16 cellular contexts compared by ENCODE assay signal in the genomic region with DNA sequence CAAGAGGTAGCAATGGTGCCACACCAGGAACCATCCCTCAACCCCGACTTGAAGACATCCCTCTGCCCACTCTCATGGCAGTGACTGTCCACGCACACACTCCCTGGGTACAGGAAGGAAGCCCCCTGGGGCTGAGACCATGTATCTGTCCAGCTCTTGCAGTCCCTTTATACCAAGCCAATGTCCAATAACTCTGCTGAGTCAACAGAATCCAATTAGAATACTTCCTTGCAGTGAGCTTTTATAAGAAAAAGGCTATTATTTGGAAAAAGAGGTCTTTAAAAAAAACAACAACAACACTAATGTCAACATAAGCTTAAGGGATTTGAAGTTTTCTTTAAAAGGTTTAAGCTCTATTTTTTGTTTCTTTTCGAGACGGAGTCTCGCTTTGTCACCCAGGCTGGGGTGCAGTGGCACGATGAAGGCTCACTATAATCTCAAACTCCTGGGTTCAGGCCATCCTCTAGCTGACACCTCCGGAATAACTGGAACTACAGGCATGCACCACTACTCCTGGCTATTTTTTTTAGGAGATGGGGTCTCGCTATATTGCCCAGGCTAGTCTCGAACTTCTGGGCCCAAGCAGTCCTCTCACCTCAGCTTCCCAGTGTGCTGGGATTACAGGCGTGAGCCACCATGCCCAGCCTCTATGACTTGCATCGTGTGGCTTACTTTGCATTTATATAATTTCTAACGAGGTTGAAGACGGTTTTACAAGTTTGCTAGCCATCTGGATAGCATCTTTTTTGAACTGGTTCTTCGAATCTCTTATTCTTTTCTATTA. TPM values are rescaled to one million over a fixed set of nuclear protein-coding genes. Genes with fewer than 3 reads are reported as not detected.
DNase-seq lines count a peak whose midpoint lies in the region; ATAC-seq and TF ChIP-seq lines count a peak whose summit lies in the region.
"Had no signal": no experiment of that assay in that cellular context is flagged by ENCODE, and none has a peak within 500 bp of the region (broad histone marks: within the 10 kb centered on the region; RNA-seq: fewer than 3 reads in every experiment).

No MANE protein-coding gene starts in this region.

- H3K27ac Mint-ChIP-seq in activated CD4-positive, alpha-beta T cell treated with anti-CD3 and anti-CD28 coated beads, Interleukin-2, amount 10 ng/mL, durations not matched to agents 7 days and 5 days: peak overlapping the region; percentile 98
- H3K27ac Mint-ChIP-seq in neural progenitor cell: no peak overlapping the region

- H3K4me1 ChIP-seq in OCI-LY1 (ENCODE audit: insufficient read depth, low read length, severe bottlenecking): peaks cover 73% of the 10 kb centered on the region
- peaks cover 3% of the 10 kb centered on the region for H3K4me1 ChIP-seq in neural progenitor cell

- CTCF ChIA-PET in activated CD4-positive, alpha-beta T cell treated with anti-CD3 and anti-CD28 coated beads, Interleukin-2, amount 10 ng/mL, durations not matched to agents 7 days and 5 days (lab: Charles Lee): interaction anchor here (1.4 to 1.7 kb wide), 2 partner anchors 9 to 10 kb away, joined by 3 to 5 read pairs; no protein-coding TSS in a partner anchor

- H3K9me2 ChIP-seq in OCI-LY1 (ENCODE audit: low read depth, low read length): no peaks in the 10 kb centered on the region

- H2AFZ ChIP-seq in OCI-LY1 (ENCODE audit: low read length) (no peak overlapping the region), neural progenitor cell (replicated peaks) (no peak overlapping the region)

- peak overlapping the region; percentile 48; the same call in 1 of the 2 replicates for H3K4me2 ChIP-seq in OCI-LY1 (ENCODE audit: low read length)
- no peak overlapping the region for H3K4me2 ChIP-seq in neural progenitor cell

- peaks cover 55% of the 10 kb centered on the region for H3K36me3 Mint-ChIP-seq in activated CD4-positive, alpha-beta T cell treated with anti-CD3 and anti-CD28 coated beads, Interleukin-2, amount 10 ng/mL, durations not matched to agents 7 days and 5 days (ENCODE audit: low read depth)
- peaks cover 58% of the 10 kb centered on the region for H3K36me3 Mint-ChIP-seq in neural progenitor cell

- H3K4me3 ChIP-seq in OCI-LY1 (ENCODE audit: low read depth, low read length, poor library complexity, severe bottlenecking): no peak overlapping the region
- no peak overlapping the region for H3K4me3 ChIP-seq in neural progenitor cell
- H3K4me3 ChIP-seq: HAP-1, SJSA1 had no signal

- H3K27me3 Mint-ChIP-seq in activated CD4-positive, alpha-beta T cell treated with anti-CD3 and anti-CD28 coated beads, Interleukin-2, amount 10 ng/mL, durations not matched to agents 7 days and 5 days: no peaks in the 10 kb centered on the region
- peaks cover 3% of the 10 kb centered on the region for H3K27me3 Mint-ChIP-seq in neural progenitor cell (ENCODE audit: insufficient read depth, low read depth)

- TF ChIP-seq CTCF in OCI-LY1 (IDR thresholded peaks at IDR 0.05; ENCODE audit: low read length) (no peak), neural progenitor cell (IDR thresholded peaks at IDR 0.05) (no peak)

- peak overlapping the region; percentile 71 for H3K4me3 Mint-ChIP-seq in activated CD4-positive, alpha-beta T cell treated with anti-CD3 and anti-CD28 coated beads, Interleukin-2, amount 10 ng/mL, durations not matched to agents 7 days and 5 days
- peak overlapping the region; percentile 59 for H3K4me3 Mint-ChIP-seq in neural progenitor cell

- H4K20me1 ChIP-seq in OCI-LY1 (ENCODE audit: insufficient read depth, low read length) (peaks cover 7% of the 10 kb centered on the region; the same call in 1 of the 2 replicates), neural progenitor cell (ENCODE audit: low read depth) (peaks cover 100% of the 10 kb centered on the region)

- H3K36me3 ChIP-seq in OCI-LY1 (ENCODE audit: insufficient read depth, low read length) (peaks cover 46% of the 10 kb centered on the region), neural progenitor cell (peaks cover 3% of the 10 kb centered on the region)

- no peak for DNase-seq in activated CD4-positive, alpha-beta T cell treated with anti-CD3 and anti-CD28 coated beads, Interleukin-2, amount 10 ng/mL, durations not matched to agents 7 days and 5 days
- DNase-seq in activated CD4-positive, alpha-beta T cell treated with anti-CD3 and anti-CD28 coated beads, Interleukin-2, amount 50 U/mL, for 1 hour: no peak
- DNase-seq in neural progenitor cell (ENCODE audit: low spot score): no peak
- DNase-seq: activated CD8-positive, alpha-beta memory T cell treated with anti-CD3 and anti-CD28 coated beads for 24 hours; activated naive CD4-positive, alpha-beta T cell treated with Interleukin-2 at 50 U/mL for 16 hours; foreskin fibroblast; NCI-H1930; NCI-H510A treated with DMSO at 0.1 percent for 48 hours had no signal

- H3K9ac ChIP-seq in OCI-LY1 (ENCODE audit: low read length): no peak overlapping the region
- H3K9ac ChIP-seq in neural progenitor cell: no peak overlapping the region

- peaks cover 35% of the 10 kb centered on the region; the same call in 1 of the 2 replicates for H3K79me2 ChIP-seq in OCI-LY1 (ENCODE audit: insufficient read depth, low read length)
- H3K79me2 ChIP-seq in neural progenitor cell (ENCODE audit: low read depth): peaks cover 79% of the 10 kb centered on the region

- H3K9me3 Mint-ChIP-seq in activated CD4-positive, alpha-beta T cell treated with anti-CD3 and anti-CD28 coated beads, Interleukin-2, amount 10 ng/mL, durations not matched to agents 7 days and 5 days: no peaks in the 10 kb centered on the region
- H3K9me3 Mint-ChIP-seq in neural progenitor cell: no peaks in the 10 kb centered on the region

- H3F3A ChIP-seq in OCI-LY1 (ENCODE audit: insufficient read depth, low read length) (no peaks in the 10 kb centered on the region), neural progenitor cell (ENCODE audit: low read depth) (no peaks in the 10 kb centered on the region)

- H3K27me3 ChIP-seq in OCI-LY1 (ENCODE audit: insufficient read depth, low read length): no peaks in the 10 kb centered on the region
- H3K27me3 ChIP-seq in neural progenitor cell: no peaks in the 10 kb centered on the region
- H3K27me3 ChIP-seq: SJSA1 had no signal

- POLR2A ChIA-PET in activated CD4-positive, alpha-beta T cell treated with anti-CD3 and anti-CD28 coated beads, Interleukin-2, amount 10 ng/mL, durations not matched to agents 7 days and 5 days (lab: Charles Lee): interaction anchor here (0.6 kb wide), 2 partner anchors 13 to 68 kb away, joined by 3 read pairs; no protein-coding TSS in a partner anchor

- H3K4me1 Mint-ChIP-seq in activated CD4-positive, alpha-beta T cell treated with anti-CD3 and anti-CD28 coated beads, Interleukin-2, amount 10 ng/mL, durations not matched to agents 7 days and 5 days: peaks cover 85% of the 10 kb centered on the region
- H3K4me1 Mint-ChIP-seq in neural progenitor cell: peaks cover 47% of the 10 kb centered on the region

- no peaks in the 10 kb centered on the region for H3K9me3 ChIP-seq in OCI-LY1 (ENCODE audit: low read length)
- H3K9me3 ChIP-seq in neural progenitor cell (ENCODE audit: low read depth): no peaks in the 10 kb centered on the region
- H3K9me3 ChIP-seq: HAP-1, SJSA1 had no signal

- ATAC-seq in HG03095 (IDR thresholded peaks at IDR 0.05; ENCODE audit: unreplicated experiment) (no peak), HG03378 (IDR thresholded peaks at IDR 0.05; ENCODE audit: unreplicated experiment) (no peak), HG02642 (IDR thresholded peaks at IDR 0.05; ENCODE audit: poor library complexity, unreplicated experiment) (no peak)
- ATAC-seq: left lobe of liver had no signal

- H3K27ac ChIP-seq in OCI-LY1 (ENCODE audit: low read depth, low read length, poor library complexity, severe bottlenecking) (peak overlapping the region; percentile 81), cingulate gyrus (ENCODE audit: low read depth, low read length) (peak overlapping the region; percentile 47), neural progenitor cell (no peak overlapping the region)
- H3K27ac ChIP-seq: SJSA1 had no signal

RNA-seq across cellular contexts. Expression of a gene that starts 7.5 kb away (rescaled TPM):
- 10 to 100 TPM; 59.0 to 62.2 TPM for total RNA-seq in activated CD4-positive, alpha-beta T cell treated with anti-CD3 and anti-CD28 coated beads, Interleukin-2, amount 10 ng/mL, durations not matched to agents 7 days and 5 days
- 256 and 312 TPM in 2 replicates for total RNA-seq in neural progenitor cell (ENCODE audit: low replicate concordance)
